In genomic region chr11:130426223-130427048, GRCh38 we compare ENCODE assay signal across 1 cellular context.
TF ChIP-seq lines count a peak whose summit lies in the region.

No MANE protein-coding gene starts in this region.

TF ChIP-seq in GM23338, 12 proteins besides CTCF, POLR2A, EP300 and RAD21 (continued from another document):
- TF ChIP-seq, protein P1, sequence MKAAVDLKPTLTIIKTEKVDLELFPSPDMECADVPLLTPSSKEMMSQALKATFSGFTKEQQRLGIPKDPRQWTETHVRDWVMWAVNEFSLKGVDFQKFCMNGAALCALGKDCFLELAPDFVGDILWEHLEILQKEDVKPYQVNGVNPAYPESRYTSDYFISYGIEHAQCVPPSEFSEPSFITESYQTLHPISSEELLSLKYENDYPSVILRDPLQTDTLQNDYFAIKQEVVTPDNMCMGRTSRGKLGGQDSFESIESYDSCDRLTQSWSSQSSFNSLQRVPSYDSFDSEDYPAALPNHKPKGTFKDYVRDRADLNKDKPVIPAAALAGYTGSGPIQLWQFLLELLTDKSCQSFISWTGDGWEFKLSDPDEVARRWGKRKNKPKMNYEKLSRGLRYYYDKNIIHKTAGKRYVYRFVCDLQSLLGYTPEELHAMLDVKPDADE (IDR thresholded peaks at IDR 0.05): no peak
- TF ChIP-seq, protein P2, sequence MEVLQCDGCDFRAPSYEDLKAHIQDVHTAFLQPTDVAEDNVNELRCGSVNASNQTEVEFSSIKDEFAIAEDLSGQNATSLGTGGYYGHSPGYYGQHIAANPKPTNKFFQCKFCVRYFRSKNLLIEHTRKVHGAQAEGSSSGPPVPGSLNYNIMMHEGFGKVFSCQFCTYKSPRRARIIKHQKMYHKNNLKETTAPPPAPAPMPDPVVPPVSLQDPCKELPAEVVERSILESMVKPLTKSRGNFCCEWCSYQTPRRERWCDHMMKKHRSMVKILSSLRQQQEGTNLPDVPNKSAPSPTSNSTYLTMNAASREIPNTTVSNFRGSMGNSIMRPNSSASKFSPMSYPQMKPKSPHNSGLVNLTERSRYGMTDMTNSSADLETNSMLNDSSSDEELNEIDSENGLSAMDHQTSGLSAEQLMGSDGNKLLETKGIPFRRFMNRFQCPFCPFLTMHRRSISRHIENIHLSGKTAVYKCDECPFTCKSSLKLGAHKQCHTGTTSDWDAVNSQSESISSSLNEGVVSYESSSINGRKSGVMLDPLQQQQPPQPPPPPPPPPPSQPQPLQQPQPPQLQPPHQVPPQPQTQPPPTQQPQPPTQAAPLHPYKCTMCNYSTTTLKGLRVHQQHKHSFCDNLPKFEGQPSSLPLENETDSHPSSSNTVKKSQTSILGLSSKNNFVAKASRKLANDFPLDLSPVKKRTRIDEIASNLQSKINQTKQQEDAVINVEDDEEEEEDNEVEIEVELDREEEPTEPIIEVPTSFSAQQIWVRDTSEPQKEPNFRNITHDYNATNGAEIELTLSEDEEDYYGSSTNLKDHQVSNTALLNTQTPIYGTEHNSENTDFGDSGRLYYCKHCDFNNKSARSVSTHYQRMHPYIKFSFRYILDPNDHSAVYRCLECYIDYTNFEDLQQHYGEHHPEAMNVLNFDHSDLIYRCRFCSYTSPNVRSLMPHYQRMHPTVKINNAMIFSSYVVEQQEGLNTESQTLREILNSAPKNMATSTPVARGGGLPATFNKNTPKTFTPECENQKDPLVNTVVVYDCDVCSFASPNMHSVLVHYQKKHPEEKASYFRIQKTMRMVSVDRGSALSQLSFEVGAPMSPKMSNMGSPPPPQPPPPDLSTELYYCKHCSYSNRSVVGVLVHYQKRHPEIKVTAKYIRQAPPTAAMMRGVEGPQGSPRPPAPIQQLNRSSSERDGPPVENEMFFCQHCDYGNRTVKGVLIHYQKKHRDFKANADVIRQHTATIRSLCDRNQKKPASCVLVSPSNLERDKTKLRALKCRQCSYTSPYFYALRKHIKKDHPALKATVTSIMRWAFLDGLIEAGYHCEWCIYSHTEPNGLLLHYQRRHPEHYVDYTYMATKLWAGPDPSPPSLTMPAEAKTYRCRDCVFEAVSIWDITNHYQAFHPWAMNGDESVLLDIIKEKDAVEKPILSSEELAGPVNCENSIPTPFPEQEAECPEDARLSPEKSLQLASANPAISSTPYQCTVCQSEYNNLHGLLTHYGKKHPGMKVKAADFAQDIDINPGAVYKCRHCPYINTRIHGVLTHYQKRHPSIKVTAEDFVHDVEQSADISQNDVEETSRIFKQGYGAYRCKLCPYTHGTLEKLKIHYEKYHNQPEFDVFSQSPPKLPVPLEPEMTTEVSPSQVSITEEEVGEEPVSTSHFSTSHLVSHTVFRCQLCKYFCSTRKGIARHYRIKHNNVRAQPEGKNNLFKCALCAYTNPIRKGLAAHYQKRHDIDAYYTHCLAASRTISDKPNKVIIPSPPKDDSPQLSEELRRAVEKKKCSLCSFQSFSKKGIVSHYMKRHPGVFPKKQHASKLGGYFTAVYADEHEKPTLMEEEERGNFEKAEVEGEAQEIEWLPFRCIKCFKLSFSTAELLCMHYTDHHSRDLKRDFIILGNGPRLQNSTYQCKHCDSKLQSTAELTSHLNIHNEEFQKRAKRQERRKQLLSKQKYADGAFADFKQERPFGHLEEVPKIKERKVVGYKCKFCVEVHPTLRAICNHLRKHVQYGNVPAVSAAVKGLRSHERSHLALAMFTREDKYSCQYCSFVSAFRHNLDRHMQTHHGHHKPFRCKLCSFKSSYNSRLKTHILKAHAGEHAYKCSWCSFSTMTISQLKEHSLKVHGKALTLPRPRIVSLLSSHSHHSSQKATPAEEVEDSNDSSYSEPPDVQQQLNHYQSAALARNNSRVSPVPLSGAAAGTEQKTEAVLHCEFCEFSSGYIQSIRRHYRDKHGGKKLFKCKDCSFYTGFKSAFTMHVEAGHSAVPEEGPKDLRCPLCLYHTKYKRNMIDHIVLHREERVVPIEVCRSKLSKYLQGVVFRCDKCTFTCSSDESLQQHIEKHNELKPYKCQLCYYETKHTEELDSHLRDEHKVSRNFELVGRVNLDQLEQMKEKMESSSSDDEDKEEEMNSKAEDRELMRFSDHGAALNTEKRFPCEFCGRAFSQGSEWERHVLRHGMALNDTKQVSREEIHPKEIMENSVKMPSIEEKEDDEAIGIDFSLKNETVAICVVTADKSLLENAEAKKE (CRISPR knock-in tag; IDR thresholded peaks at IDR 0.05): no peak
- TF ChIP-seq EZH2phosphoT487 (IDR thresholded peaks at IDR 0.05; ENCODE audit: unreplicated experiment) (no peak), EZH2 (IDR thresholded peaks at IDR 0.05; ENCODE audit: low read depth, unreplicated experiment) (no peak), ZNF331 (CRISPR knock-in tag; IDR thresholded peaks at IDR 0.05; ENCODE audit: low read depth) (no peak), POLR2AphosphoS5 (IDR thresholded peaks at IDR 0.05; ENCODE audit: low read depth) (no peak), JUNB (IDR thresholded peaks at IDR 0.05; ENCODE audit: unreplicated experiment) (no peak), CREB1 (CRISPR knock-in tag; IDR thresholded peaks at IDR 0.05; ENCODE audit: low read depth) (no peak), ZNF114 (CRISPR knock-in tag; IDR thresholded peaks at IDR 0.05) (no peak)
